In the genomic region with DNA sequence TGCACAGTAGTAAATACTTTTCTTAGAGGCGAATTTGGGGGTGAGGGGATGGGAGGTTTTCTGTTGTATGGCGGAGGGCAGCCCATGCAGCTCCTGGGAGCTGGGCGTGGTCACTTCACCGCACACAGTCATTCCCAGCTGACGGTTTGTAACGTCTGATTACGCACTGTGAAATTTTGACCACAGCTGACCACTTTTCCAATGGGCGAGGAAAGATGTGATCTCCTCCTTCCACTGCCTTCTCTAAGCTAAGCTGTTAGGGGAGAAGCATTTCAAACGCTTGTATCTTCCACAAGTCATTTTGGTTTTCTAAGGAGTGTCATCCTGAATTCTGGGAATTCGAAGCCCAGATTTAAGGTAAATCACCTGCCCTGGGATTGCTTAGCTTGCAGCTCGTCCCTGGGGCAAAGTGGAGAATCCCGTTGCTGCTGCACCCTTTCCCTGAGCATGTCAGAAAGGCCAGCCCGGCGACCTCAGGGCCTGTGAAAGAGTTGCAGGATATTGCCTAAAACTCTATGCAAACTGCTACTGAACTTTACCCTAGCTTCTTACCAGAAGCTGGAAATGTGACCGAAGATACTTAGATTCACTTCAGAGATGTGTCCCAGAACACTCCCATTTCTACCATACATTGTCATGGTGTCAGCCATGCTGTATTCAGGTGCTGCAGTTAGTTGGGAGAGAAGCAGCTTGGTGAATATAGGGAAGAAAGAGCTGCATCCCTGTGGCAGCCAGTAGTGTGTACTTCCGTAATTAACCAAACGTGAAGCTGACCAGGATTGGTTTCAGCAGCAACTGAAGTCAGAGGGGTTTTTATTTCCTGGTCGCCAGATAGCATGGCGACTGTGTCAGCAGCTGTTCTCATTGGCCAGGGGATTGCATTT, we compare ENCODE assay signal across 12 cellular contexts. TPM values are rescaled to one million over a fixed set of nuclear protein-coding genes. Genes with fewer than 3 reads are reported as not detected.
DNase-seq lines count a peak whose midpoint lies in the region; ATAC-seq and TF ChIP-seq lines count a peak whose summit lies in the region.
"Had no signal": no experiment of that assay in that cellular context is flagged by ENCODE, and none has a peak within 500 bp of the region (broad histone marks: within the 10 kb centered on the region; RNA-seq: fewer than 3 reads in every experiment).

No MANE protein-coding gene starts in this region.

- H3K27me3 Mint-ChIP-seq in effector memory CD8-positive, alpha-beta T cell: no peaks in the 10 kb centered on the region

- H3K4me3 ChIP-seq in skeletal muscle satellite cell (ENCODE audit: low read length): peak overlapping the region; percentile 41
- H3K4me3 ChIP-seq in SK-N-SH (ENCODE audit: low read depth in 2 of 2, low read length in 1 of 2): no peak overlapping the region
- no peak overlapping the region for H3K4me3 ChIP-seq in MG63

- CTCF ChIA-PET in SK-N-SH (lab: Yijun Ruan, JAX): interaction anchor here (0.6 to 1.6 kb wide), 3 partner anchors 10 to 124 kb away, joined by 3 read pairs; no protein-coding TSS in a partner anchor

- H3K9me3 Mint-ChIP-seq in effector memory CD8-positive, alpha-beta T cell: no peaks in the 10 kb centered on the region
- H3K9me3 Mint-ChIP-seq: T-helper 1 cell treated with Interleukin-12 subunit alpha and Interleukin-12 subunit beta and Interleukin-4 antibody, amounts not matched to agents 30 μg/mL and 1 μg/mL, for 36 hours had no signal

- no peak overlapping the region for H3K27ac ChIP-seq in SK-N-SH (ENCODE audit: low read depth in 2 of 2, low read length in 1 of 2)

- H3K4me1 Mint-ChIP-seq in effector memory CD8-positive, alpha-beta T cell (ENCODE audit: low read depth in 2 of 2): peaks cover 45 to 63% of the 10 kb centered on the region in 2 donors

- ATAC-seq in effector memory CD8-positive, alpha-beta T cell (replicated peaks): no peak
- ATAC-seq: esophagus mucosa had no signal

- no peak overlapping the region for H3K27ac Mint-ChIP-seq in effector memory CD8-positive, alpha-beta T cell
- H3K27ac Mint-ChIP-seq: T-helper 1 cell treated with Interleukin-12 subunit alpha and Interleukin-12 subunit beta and Interleukin-4 antibody, amounts not matched to agents 30 μg/mL and 1 μg/mL, for 36 hours had no signal

- H3K9ac ChIP-seq in skeletal muscle satellite cell (ENCODE audit: low read depth, low read length) (peak overlapping the region; percentile 62), SK-N-SH (no peak overlapping the region)

- H3K4me1 ChIP-seq in skeletal muscle satellite cell (ENCODE audit: control insufficient read depth, insufficient read depth, low read length) (peaks cover 74% of the 10 kb centered on the region), SK-N-SH (ENCODE audit: control insufficient read depth in 1 of 2, insufficient read depth in 2 of 2, low read depth in 1 of 2, low read length in 1 of 2) (peaks cover 9 to 38% of the 10 kb centered on the region in 2 experiments; a peak in 3 of 4 replicates)

- H4K20me1 ChIP-seq in SK-N-SH (ENCODE audit: insufficient read depth): peaks cover 29% of the 10 kb centered on the region

- no peaks in the 10 kb centered on the region for H3K9me2 ChIP-seq in SK-N-SH

- H3K27me3 ChIP-seq in skeletal muscle satellite cell (ENCODE audit: control insufficient read depth, insufficient read depth, low read length) (no peaks in the 10 kb centered on the region), SK-N-SH (ENCODE audit: insufficient read depth) (no peaks in the 10 kb centered on the region), MG63 (no peaks in the 10 kb centered on the region)

- no peak for TF ChIP-seq RAD21 in SK-N-SH (IDR thresholded peaks at IDR 0.05; ENCODE audit: low read length)

- no peak overlapping the region for H3K4me3 Mint-ChIP-seq in effector memory CD8-positive, alpha-beta T cell
- H3K4me3 Mint-ChIP-seq: T-helper 1 cell treated with Interleukin-12 subunit alpha and Interleukin-12 subunit beta and Interleukin-4 antibody, amounts not matched to agents 30 μg/mL and 1 μg/mL, for 36 hours had no signal

- H3K79me2 ChIP-seq in SK-N-SH (ENCODE audit: insufficient read depth): peaks cover 85% of the 10 kb centered on the region

- peak overlapping the region; percentile 72 for H3K4me2 ChIP-seq in skeletal muscle satellite cell (ENCODE audit: low read length)
- no peak overlapping the region for H3K4me2 ChIP-seq in SK-N-SH

- H2AFZ ChIP-seq in SK-N-SH (ENCODE audit: low read depth): no peak overlapping the region

- peak in 60 of 76 experiments; percentile 19 to 88 (median 53) for DNase-seq in HUDEP-2 (lab: John Stamatoyannopoulos, UW; ENCODE audit: unreplicated experiment in 76 of 76)
- DNase-seq in SKM-1 (lab: John Stamatoyannopoulos, UW; ENCODE audit: unreplicated experiment): peak; percentile 73
- peak; percentile 62 for DNase-seq in foreskin melanocyte
- DNase-seq in SK-N-SH: no peak
- no peak for DNase-seq in effector memory CD8-positive, alpha-beta T cell
- DNase-seq in MG63: no peak
- no peak for DNase-seq in NCI-H1092 treated with DMSO at 0.1 percent for 48 hours (lab: John Stamatoyannopoulos, UW)
- DNase-seq: activated effector memory CD4-positive, alpha-beta T cell treated with anti-CD3 and anti-CD28 coated beads, Interleukin-2, amount 50 U/mL, for 16 hours; NCI-H1694 treated with DMSO at 0.1 percent for 48 hours had no signal

- POLR2A ChIA-PET in SK-N-SH (lab: Yijun Ruan, JAX): no interaction called here

- TF ChIP-seq EP300 in SK-N-SH (IDR thresholded peaks at IDR 0.05; ENCODE audit: borderline replicate concordance in 1 of 2, low read depth in 1 of 2, low read length in 1 of 2): no peak

- H3K36me3 Mint-ChIP-seq in effector memory CD8-positive, alpha-beta T cell (ENCODE audit: insufficient read depth): peaks cover 6% of the 10 kb centered on the region

- H3K9me3 ChIP-seq in skeletal muscle satellite cell (replicated peaks; ENCODE audit: low read length) (no peaks in the 10 kb centered on the region), SK-N-SH (no peaks in the 10 kb centered on the region), MG63 (no peaks in the 10 kb centered on the region)

- H3K36me3 ChIP-seq in skeletal muscle satellite cell (ENCODE audit: insufficient read depth, low read length): peaks cover 9% of the 10 kb centered on the region
- no peaks in the 10 kb centered on the region for H3K36me3 ChIP-seq in SK-N-SH (replicated peaks in 1 of 2; ENCODE audit: control insufficient read depth in 1 of 2, insufficient read depth in 2 of 2, low read length in 1 of 2)
- H3K36me3 ChIP-seq in MG63: peaks cover 16% of the 10 kb centered on the region

- no peak for TF ChIP-seq CTCF in SK-N-SH (IDR thresholded peaks at IDR 0.05)

- H3F3A ChIP-seq in SK-N-SH (replicated peaks; ENCODE audit: insufficient read depth): no peaks in the 10 kb centered on the region

- WGBS in SK-N-SH (ENCODE audit: low lambda C conversion rate): 67% methylated on average over 19 of the region's 19 CpGs

TF ChIP-seq in SK-N-SH, 30 proteins besides CTCF, POLR2A, EP300 and RAD21:
- TF ChIP-seq MXI1 (IDR thresholded peaks at IDR 0.05; ENCODE audit: low read depth, low read length): no peak
- no peak for TF ChIP-seq RFX5 (IDR thresholded peaks at IDR 0.05; ENCODE audit: low read length)

RNA-seq across cellular contexts. Expression of gene RREB1, which starts 58.9 kb away (rescaled TPM):
- 14.2 and 14.7 TPM in 2 replicates for total RNA-seq in skeletal muscle satellite cell (2012; rRNA removed)
- polyA plus RNA-seq in SK-N-SH (2012; rRNA removed): 1.5 and 2.0 TPM in 2 replicates
- polyA plus RNA-seq in SK-N-SH (2012; cell fraction: cytosol; rRNA removed): 1.2 and 1.6 TPM in 2 replicates
- polyA plus RNA-seq in SK-N-SH (2012; cell fraction: nucleus; rRNA removed): 7.5 and 8.0 TPM in 2 replicates
- 16.5 and 17.2 TPM in 2 replicates for total RNA-seq in MG63 (2014; rRNA removed; shearing (Covaris generic); ENCODE audit: low replicate concordance)

Comparison
In these comparisons a context has a peak if more than half of its experiments do, and no peak if none do; other contexts are left out.
1. DNase-seq: peak in HUDEP-2 (60 of 76), SKM-1 (single experiment) and foreskin melanocyte (single experiment); none in SK-N-SH (single experiment), effector memory CD8-positive, alpha-beta T cell (0 of 3), MG63 (single experiment) and NCI-H1092 treated with DMSO at 0.1 percent for 48 hours (single experiment).